31 cellular contexts compared by ENCODE assay signal in the genomic region with DNA sequence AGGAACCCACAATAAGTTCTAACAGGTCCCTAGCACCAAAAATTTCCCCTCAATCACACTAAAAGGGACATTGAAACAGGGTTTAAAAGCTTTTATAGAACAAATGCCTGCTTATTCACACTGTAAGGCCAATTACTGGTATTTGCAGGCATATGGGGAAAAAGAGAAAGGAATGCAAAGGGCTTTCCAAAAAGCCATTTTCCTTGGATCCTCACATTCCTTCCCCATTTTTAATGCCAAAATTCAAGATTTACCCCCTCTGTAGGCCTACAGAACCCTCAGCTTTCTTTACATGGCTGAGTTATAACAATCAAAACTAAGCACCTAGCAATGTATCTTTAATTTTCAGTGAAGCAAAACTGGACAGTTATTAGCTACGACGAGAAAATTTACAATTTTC.
"Had no signal": no experiment of that assay in that cellular context is flagged by ENCODE, and none has a peak within 500 bp of the region (broad histone marks: within the 10 kb centered on the region; RNA-seq: fewer than 3 reads in every experiment).

No MANE protein-coding gene starts in this region.

- H3K4me1 ChIP-seq: ascending aorta, body of pancreas, breast epithelium had no signal

- H3K9me3 ChIP-seq: ascending aorta, body of pancreas, breast epithelium had no signal

- H3K4me3 ChIP-seq: ascending aorta, body of pancreas, breast epithelium had no signal

- H3K36me3 ChIP-seq: breast epithelium, WERI-Rb-1 had no signal

- H3K27me3 ChIP-seq: ascending aorta, body of pancreas, breast epithelium had no signal

- DNase-seq: activated CD4-positive, alpha-beta T cell treated with anti-CD3 and anti-CD28 coated beads, Interleukin-2, amount 10 ng/mL, durations not matched to agents 24 days and 14 days; activated CD4-positive, alpha-beta T cell treated with anti-CD3 and anti-CD28 coated beads, Interleukin-2, amount 50 U/mL, for 4 hours; activated CD8-positive, alpha-beta T cell treated with anti-CD3 and anti-CD28 coated beads for 36 hours; activated effector memory CD4-positive, alpha-beta T cell treated with anti-CD3 and anti-CD28 coated beads, Interleukin-2, amount 50 U/mL, for 16 hours; activated naive CD4-positive, alpha-beta T cell; activated naive CD4-positive, alpha-beta T cell treated with anti-CD3 and anti-CD28 coated beads, Interleukin-2, amount 50 U/mL, for 16 hours; activated naive CD8-positive, alpha-beta T cell treated with anti-CD3 and anti-CD28 coated beads for 36 hours; activated T-cell treated with anti-CD3 and anti-CD28 coated beads, Interleukin-2, amount 50 U/mL, for 1 hour; activated T-cell treated with anti-CD3 and anti-CD28 coated beads, Interleukin-2, amount 50 U/mL, for 72 hours; amygdala; body of pancreas; MM.1S; MV-4-11; NCI-H1092; NCI-H1436 treated with DMSO at 0.1 percent for 48 hours; NCI-H1694 treated with DMSO at 0.1 percent for 48 hours; NCI-H2029; NCI-H2171 treated with DMSO at 0.1 percent for 48 hours; NCI-H2227 treated with DMSO at 0.1 percent for 48 hours; NCI-H446 treated with DMSO at 0.1 percent for 48 hours; NCI-H524; NCI-H69; NCI-H82; SIG-M5; T1000; WERI-Rb-1 had no signal

- H3K27ac ChIP-seq: ascending aorta, body of pancreas, breast epithelium, RWPE1, WERI-Rb-1 had no signal

- ATAC-seq: activated CD8-positive, alpha-beta T cell treated with anti-CD3 and anti-CD28 coated beads for 36 hours; activated T-cell treated with anti-CD3 and anti-CD28 coated beads, Interleukin-2, amount 50 U/mL, for 72 hours; activated T-helper 17 cell treated with anti-CD3 and anti-CD28 coated beads, Interleukin-2, amount 50 U/mL, for 72 hours; body of pancreas; Right ventricle myocardium inferior had no signal
